Comparison of ENCODE assay signal across 1 cellular context in the genomic region with DNA sequence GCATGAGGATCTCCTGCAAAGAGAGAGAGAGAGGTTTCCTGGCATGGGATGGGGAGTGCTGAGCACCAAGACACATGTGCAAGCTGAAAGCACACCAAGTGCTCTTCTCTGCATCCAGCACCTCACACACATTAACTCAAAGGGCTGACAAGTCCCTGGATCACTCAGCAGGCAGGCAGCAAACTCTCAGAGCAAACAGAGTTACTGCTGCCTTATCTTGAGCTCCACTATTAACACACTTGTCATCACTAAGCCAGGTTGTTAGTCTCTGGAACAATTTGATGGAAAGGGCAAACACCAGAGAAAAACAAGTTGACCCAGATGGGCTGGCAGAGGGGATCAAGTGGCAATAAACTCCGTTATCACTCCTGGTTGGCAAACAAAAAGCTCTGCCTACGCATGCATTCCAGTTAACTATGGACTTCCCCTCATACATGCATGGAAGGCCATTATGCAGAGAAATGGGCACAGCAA.
TF ChIP-seq lines count a peak whose summit lies in the region.

No MANE protein-coding gene starts in this region.

TF ChIP-seq in SK-N-SH, 30 proteins besides CTCF, POLR2A, EP300 and RAD21 (continued from another document):
- TF ChIP-seq REST (IDR thresholded peaks at IDR 0.05; ENCODE audit: low read depth, low read length) (no peak), JUND (IDR thresholded peaks at IDR 0.05) (no peak)
TF ChIP-seq in SK-N-SH: peak in this region for 0.
